32 cellular contexts compared by ENCODE assay signal in the genomic region with DNA sequence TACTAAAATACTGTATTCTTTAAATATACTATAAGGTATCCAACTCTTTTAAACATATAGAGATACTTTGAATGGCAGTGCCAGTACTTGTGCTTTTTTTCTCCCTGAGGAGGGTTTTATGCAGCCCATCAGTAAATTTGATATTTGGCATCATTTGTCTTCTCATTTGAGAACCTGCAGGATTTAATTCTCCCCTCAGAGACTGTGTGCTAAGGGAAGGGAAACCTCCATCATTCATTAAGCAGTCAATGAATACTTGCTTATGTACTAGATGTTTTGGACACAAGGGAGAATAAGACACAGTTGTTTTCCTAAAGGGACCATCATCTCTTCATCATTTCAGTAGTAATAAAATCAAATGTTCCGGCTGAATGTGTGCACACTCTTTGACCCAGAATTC.
"Had no signal": no experiment of that assay in that cellular context is flagged by ENCODE, and none has a peak within 500 bp of the region (broad histone marks: within the 10 kb centered on the region; RNA-seq: fewer than 3 reads in every experiment).

No MANE protein-coding gene starts in this region.

- H3K9me3 Mint-ChIP-seq: activated CD4-positive, alpha-beta memory T cell treated with anti-CD3 and anti-CD28 coated beads, Interleukin-2, amount 10 ng/mL, durations not matched to agents 7 days and 5 days; activated naive CD4-positive, alpha-beta T cell treated with anti-CD3 and anti-CD28 coated beads, Interleukin-2, amount 10 ng/mL, durations not matched to agents 7 days and 5 days; activated naive CD8-positive, alpha-beta T cell treated with anti-CD3 and anti-CD28 coated beads, Interleukin-2, amount 50 U/mL, for 24 hours had no signal

- H3K36me3 Mint-ChIP-seq: activated naive CD4-positive, alpha-beta T cell treated with anti-CD3 and anti-CD28 coated beads, Interleukin-2, amount 10 ng/mL, durations not matched to agents 7 days and 5 days; activated naive CD8-positive, alpha-beta T cell had no signal

- H3K4me1 ChIP-seq: colonic mucosa, Peyer's patch had no signal

- H3K27me3 Mint-ChIP-seq: activated CD4-positive, alpha-beta memory T cell treated with anti-CD3 and anti-CD28 coated beads, Interleukin-2, amount 10 ng/mL, durations not matched to agents 7 days and 5 days; activated CD8-positive, alpha-beta memory T cell treated with anti-CD3 and anti-CD28 coated beads, Interleukin-2, amount 10 ng/mL, durations not matched to agents 7 days and 5 days; activated naive CD4-positive, alpha-beta T cell treated with anti-CD3 and anti-CD28 coated beads, Interleukin-2, amount 10 ng/mL, durations not matched to agents 7 days and 5 days; activated naive CD8-positive, alpha-beta T cell; activated naive CD8-positive, alpha-beta T cell treated with anti-CD3 and anti-CD28 coated beads, Interleukin-2, amount 50 U/mL, for 24 hours had no signal

- H3K9me3 ChIP-seq: colonic mucosa, Peyer's patch, SJSA1 had no signal

- H3K4me3 Mint-ChIP-seq: activated CD4-positive, alpha-beta memory T cell treated with anti-CD3 and anti-CD28 coated beads, Interleukin-2, amount 10 ng/mL, durations not matched to agents 7 days and 5 days; activated CD8-positive, alpha-beta memory T cell treated with anti-CD3 and anti-CD28 coated beads, Interleukin-2, amount 10 ng/mL, durations not matched to agents 7 days and 5 days; activated naive CD4-positive, alpha-beta T cell treated with anti-CD3 and anti-CD28 coated beads, Interleukin-2, amount 10 ng/mL, durations not matched to agents 7 days and 5 days; activated naive CD8-positive, alpha-beta T cell; activated naive CD8-positive, alpha-beta T cell treated with anti-CD3 and anti-CD28 coated beads, Interleukin-2, amount 50 U/mL, for 24 hours had no signal

- H3K27ac Mint-ChIP-seq: activated CD4-positive, alpha-beta memory T cell treated with anti-CD3 and anti-CD28 coated beads, Interleukin-2, amount 10 ng/mL, durations not matched to agents 7 days and 5 days; activated CD8-positive, alpha-beta memory T cell treated with anti-CD3 and anti-CD28 coated beads, Interleukin-2, amount 10 ng/mL, durations not matched to agents 7 days and 5 days; activated naive CD4-positive, alpha-beta T cell treated with anti-CD3 and anti-CD28 coated beads, Interleukin-2, amount 10 ng/mL, durations not matched to agents 7 days and 5 days; activated naive CD8-positive, alpha-beta T cell; activated naive CD8-positive, alpha-beta T cell treated with anti-CD3 and anti-CD28 coated beads, Interleukin-2, amount 50 U/mL, for 24 hours had no signal

- H3K27ac ChIP-seq: colonic mucosa, Peyer's patch, WERI-Rb-1 had no signal

- H3K27me3 ChIP-seq: brain microvascular endothelial cell, colonic mucosa, Peyer's patch, SJSA1 had no signal

- H3K4me3 ChIP-seq: colonic mucosa, Peyer's patch, SJSA1 had no signal

- H3K36me3 ChIP-seq: brain microvascular endothelial cell, colonic mucosa, Peyer's patch, WERI-Rb-1 had no signal

- DNase-seq: activated CD4-positive, alpha-beta memory T cell treated with anti-CD3 and anti-CD28 coated beads, Interleukin-2, amount 10 ng/mL, durations not matched to agents 7 days and 5 days; activated CD4-positive, alpha-beta T cell treated with anti-CD3 and anti-CD28 coated beads for 1 hour; activated CD4-positive, alpha-beta T cell treated with anti-CD3 and anti-CD28 coated beads for 48 hours; activated CD4-positive, CD25-positive, alpha-beta regulatory T cell; activated CD8-positive, alpha-beta memory T cell treated with anti-CD3 and anti-CD28 coated beads for 24 hours; activated CD8-positive, alpha-beta memory T cell treated with anti-CD3 and anti-CD28 coated beads, Interleukin-2, amount 10 ng/mL, durations not matched to agents 7 days and 5 days; activated CD8-positive, alpha-beta memory T cell treated with anti-CD3 and anti-CD28 coated beads, Interleukin-2, amount 50 U/mL, for 48 hours; activated effector memory CD4-positive, alpha-beta T cell treated with Interleukin-2 at 50 U/mL for 16 hours; activated naive CD4-positive, alpha-beta T cell treated with anti-CD3 and anti-CD28 coated beads, Interleukin-2, amount 10 ng/mL, durations not matched to agents 7 days and 5 days; activated naive CD8-positive, alpha-beta T cell treated with anti-CD3 and anti-CD28 coated beads, Interleukin-2, amount 50 U/mL, for 24 hours; activated T-cell treated with anti-CD3 and anti-CD28 coated beads, Interleukin-2, amount 50 U/mL, for 48 hours; anterior cingulate cortex; brain microvascular endothelial cell; central memory CD4-positive, alpha-beta T cell; colonic mucosa; MM.1S; MV-4-11; NCI-H1436 treated with DMSO at 0.1 percent for 48 hours; NCI-H187 treated with DMSO at 0.1 percent for 48 hours; NCI-H345; NCI-H526; PC-3; Peyer's patch; RPMI8226; SHP77 treated with DMSO at 0.1 percent for 48 hours; SW 1271; T-helper 1 cell; T-helper 2 cell; T-helper 9 cell; WERI-Rb-1 had no signal

- ATAC-seq: activated CD8-positive, alpha-beta memory T cell treated with anti-CD3 and anti-CD28 coated beads, Interleukin-2, amount 10 ng/mL, durations not matched to agents 7 days and 5 days; activated naive CD8-positive, alpha-beta T cell treated with anti-CD3 and anti-CD28 coated beads, Interleukin-2, amount 50 U/mL, for 24 hours; PC-3 had no signal
